In the genomic region with DNA sequence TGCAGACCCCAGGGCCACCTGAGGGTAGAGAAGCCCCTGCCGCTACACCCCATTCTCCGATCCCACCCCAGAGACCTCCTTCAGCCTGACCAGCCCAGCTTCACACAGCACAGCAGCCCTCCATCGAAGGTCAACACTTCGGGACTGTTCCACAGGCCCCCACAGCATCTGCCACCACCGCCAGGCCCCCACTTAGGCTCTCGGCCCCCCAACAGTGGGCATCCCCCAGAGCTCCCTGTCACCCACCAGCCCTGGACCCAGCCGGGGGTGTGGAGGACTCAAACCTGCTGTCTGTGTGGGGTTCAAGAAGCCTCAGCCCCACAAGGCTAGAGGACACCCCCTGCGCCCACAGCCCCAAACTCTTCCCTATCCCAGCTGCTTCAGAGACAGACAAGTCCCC, we compare ENCODE assay signal across 15 cellular contexts. TPM values are rescaled to one million over a fixed set of nuclear protein-coding genes. Genes with fewer than 3 reads are reported as not detected.
A peak's percentile ranks its signal among the peaks of the same experiment; 100 is the strongest.
DNase-seq lines count a peak whose midpoint lies in the region; ATAC-seq and TF ChIP-seq lines count a peak whose summit lies in the region.
"Had no signal": no experiment of that assay in that cellular context is flagged by ENCODE, and none has a peak within 500 bp of the region (broad histone marks: within the 10 kb centered on the region; RNA-seq: fewer than 3 reads in every experiment).

No MANE protein-coding gene starts in this region.

- no peak for TF ChIP-seq CTCF in HEK293 (tag by site-specific recombination; IDR thresholded peaks at IDR 0.05)

- peak overlapping the region; percentile 32 for H3K4me3 ChIP-seq in CD4-positive, CD25-positive, alpha-beta regulatory T cell (ENCODE audit: low read depth, low read length)
- no peak overlapping the region for H3K4me3 ChIP-seq in HEK293 (ENCODE audit: low read depth, low read length)
- H3K4me3 ChIP-seq in naive thymus-derived CD4-positive, alpha-beta T cell (ENCODE audit: low read length), result peak overlapping the region; percentile 54
- H3K4me3 ChIP-seq: cardiac muscle cell, prostate gland had no signal

- peak overlapping the region; percentile 86 for H3K27ac ChIP-seq in CD4-positive, CD25-positive, alpha-beta regulatory T cell (ENCODE audit: insufficient read depth, low read length, poor library complexity, severe bottlenecking)
- H3K27ac ChIP-seq in HEK293 (ENCODE audit: extremely low read depth, low read depth, low read length), result no peak overlapping the region
- peak overlapping the region; percentile 90 for H3K27ac ChIP-seq in naive thymus-derived CD4-positive, alpha-beta T cell (ENCODE audit: low read depth, low read length)
- H3K27ac ChIP-seq: cardiac muscle cell, prostate gland had no signal

- peaks cover 0 to 67% (median 31%) of the 10 kb centered on the region in 4 donors for H3K4me1 Mint-ChIP-seq in CD4-positive, CD25-positive, alpha-beta regulatory T cell
- H3K4me1 Mint-ChIP-seq in activated T-helper 1 cell treated with anti-CD3 and anti-CD28 coated beads, Interleukin-12 subunit alpha, Interleukin-12 subunit beta, Interleukin-2, Interleukin-4 antibody, amounts not matched to agents 30 ng/mL and 10 ng/mL and 1 ng/mL, durations not matched to agents 14 hours and 24 hours and 36 hours (ENCODE audit: low read depth), result peaks cover 47% of the 10 kb centered on the region
- peaks cover 39 to 62% (median 56%) of the 10 kb centered on the region in 7 donors for H3K4me1 Mint-ChIP-seq in naive thymus-derived CD4-positive, alpha-beta T cell

- no peaks in the 10 kb centered on the region for H3K9me3 Mint-ChIP-seq in CD4-positive, CD25-positive, alpha-beta regulatory T cell
- no peaks in the 10 kb centered on the region for H3K9me3 Mint-ChIP-seq in activated T-helper 1 cell treated with anti-CD3 and anti-CD28 coated beads, Interleukin-12 subunit alpha, Interleukin-12 subunit beta, Interleukin-2, Interleukin-4 antibody, amounts not matched to agents 30 ng/mL and 10 ng/mL and 1 ng/mL, durations not matched to agents 14 hours and 24 hours and 36 hours
- H3K9me3 Mint-ChIP-seq in naive thymus-derived CD4-positive, alpha-beta T cell, result no peaks in the 10 kb centered on the region

- no peaks in the 10 kb centered on the region for H3K27me3 Mint-ChIP-seq in CD4-positive, CD25-positive, alpha-beta regulatory T cell
- no peaks in the 10 kb centered on the region for H3K27me3 Mint-ChIP-seq in activated T-helper 1 cell treated with anti-CD3 and anti-CD28 coated beads, Interleukin-12 subunit alpha, Interleukin-12 subunit beta, Interleukin-2, Interleukin-4 antibody, amounts not matched to agents 30 ng/mL and 10 ng/mL and 1 ng/mL, durations not matched to agents 14 hours and 24 hours and 36 hours (ENCODE audit: insufficient read depth)
- H3K27me3 Mint-ChIP-seq in naive thymus-derived CD4-positive, alpha-beta T cell, result no peaks in the 10 kb centered on the region

- POLR2A ChIA-PET in HEK293 (lab: Yijun Ruan, JAX), result interaction anchor here (1.3 kb wide), 1 partner anchor 10 kb away, joined by 3 read pairs; no protein-coding TSS in a partner anchor
- POLR2A ChIA-PET in naive thymus-derived CD4-positive, alpha-beta T cell (lab: Charles Lee), result interaction anchor here (1.3 to 3.6 kb wide), 8 partner anchors 9 to 153 kb away, joined by 4 to 19 read pairs (median 7); a partner anchor contains a TSS

- intact Hi-C loops in activated T-helper 1 cell treated with anti-CD3 and anti-CD28 coated beads, Interleukin-12 subunit alpha, Interleukin-12 subunit beta, Interleukin-2, Interleukin-4 antibody, amounts not matched to agents 30 ng/mL and 10 ng/mL and 1 ng/mL, durations not matched to agents 14 hours and 24 hours and 36 hours (cut with micrococcal nuclease), result loop anchor here (2.0 kb wide), 1 partner anchor 94 kb away; a partner anchor contains a TSS
- intact Hi-C loops in naive thymus-derived CD4-positive, alpha-beta T cell (cut with micrococcal nuclease), result loop anchor here in 1 of 2 donors (1.0 kb wide), 2 partner anchors 40 to 152 kb away; a partner anchor contains a TSS
- intact Hi-C loops in posterior vena cava (cut with DNase I), result no loop called here

- peaks cover 42% of the 10 kb centered on the region for H3K36me3 ChIP-seq in CD4-positive, CD25-positive, alpha-beta regulatory T cell (ENCODE audit: control insufficient read depth, insufficient read depth, low read length)
- H3K36me3 ChIP-seq in HEK293 (ENCODE audit: control insufficient read depth in 2 of 2, insufficient read depth in 1 of 2, low read length in 2 of 2), result peaks cover 4 to 86% of the 10 kb centered on the region in 2 experiments; a peak in 2 of 3 replicates
- H3K36me3 ChIP-seq in naive thymus-derived CD4-positive, alpha-beta T cell (ENCODE audit: control insufficient read depth in 2 of 3, insufficient read depth in 3 of 3, low read length in 3 of 3), result peaks cover 4 to 53% (median 19%) of the 10 kb centered on the region in 3 experiments

- H3K4me3 Mint-ChIP-seq in CD4-positive, CD25-positive, alpha-beta regulatory T cell, result peak overlapping the region; percentile 83 to 98 (median 92)
- peak overlapping the region; percentile 49 for H3K4me3 Mint-ChIP-seq in activated T-helper 1 cell treated with anti-CD3 and anti-CD28 coated beads, Interleukin-12 subunit alpha, Interleukin-12 subunit beta, Interleukin-2, Interleukin-4 antibody, amounts not matched to agents 30 ng/mL and 10 ng/mL and 1 ng/mL, durations not matched to agents 14 hours and 24 hours and 36 hours
- H3K4me3 Mint-ChIP-seq in naive thymus-derived CD4-positive, alpha-beta T cell, result peak overlapping the region in 9 of 10 donors; percentile 4 to 100 (median 94)

- no peak for DNase-seq in CD4-positive, CD25-positive, alpha-beta regulatory T cell
- no peak for DNase-seq in activated T-helper 1 cell treated with anti-CD3 and anti-CD28 coated beads, Interleukin-12 subunit alpha, Interleukin-12 subunit beta, Interleukin-2, Interleukin-4 antibody, amounts not matched to agents 30 ng/mL and 10 ng/mL and 1 ng/mL, durations not matched to agents 14 hours and 24 hours and 36 hours (ENCODE audit: low spot score)
- no peak for DNase-seq in naive thymus-derived CD4-positive, alpha-beta T cell
- DNase-seq in NCI-H2171 (lab: John Stamatoyannopoulos, UW) (no peak), cerebellar cortex (ENCODE audit: low spot score) (no peak), posterior vena cava (ENCODE audit: low spot score) (no peak), AG08396 (ENCODE audit: low spot score) (no peak)
- DNase-seq: C1 segment of cervical spinal cord, islet precursor cell, midbrain, NCI-H187 treated with DMSO at 0.1 percent for 48 hours had no signal

- H3K27me3 ChIP-seq in CD4-positive, CD25-positive, alpha-beta regulatory T cell (ENCODE audit: control insufficient read depth, insufficient read depth, low read length), result no peaks in the 10 kb centered on the region
- H3K27me3 ChIP-seq in naive thymus-derived CD4-positive, alpha-beta T cell (ENCODE audit: control insufficient read depth in 2 of 2, insufficient read depth in 2 of 2, low read length in 2 of 2), result no peaks in the 10 kb centered on the region
- H3K27me3 ChIP-seq: cardiac muscle cell had no signal

- peaks cover 56% of the 10 kb centered on the region for H3K4me1 ChIP-seq in CD4-positive, CD25-positive, alpha-beta regulatory T cell (ENCODE audit: control insufficient read depth, insufficient read depth, low read length, poor library complexity, severe bottlenecking)
- peaks cover 22% of the 10 kb centered on the region for H3K4me1 ChIP-seq in HEK293 (ENCODE audit: control insufficient read depth, insufficient read depth, low read length)
- H3K4me1 ChIP-seq in naive thymus-derived CD4-positive, alpha-beta T cell (ENCODE audit: control insufficient read depth in 2 of 2, insufficient read depth in 2 of 2, low read length in 2 of 2), result peaks cover 50 to 55% of the 10 kb centered on the region in 2 donors

- H3K27ac Mint-ChIP-seq in CD4-positive, CD25-positive, alpha-beta regulatory T cell, result peak overlapping the region; percentile 92 to 96 (median 94)
- peak overlapping the region; percentile 90 for H3K27ac Mint-ChIP-seq in activated T-helper 1 cell treated with anti-CD3 and anti-CD28 coated beads, Interleukin-12 subunit alpha, Interleukin-12 subunit beta, Interleukin-2, Interleukin-4 antibody, amounts not matched to agents 30 ng/mL and 10 ng/mL and 1 ng/mL, durations not matched to agents 14 hours and 24 hours and 36 hours
- H3K27ac Mint-ChIP-seq in naive thymus-derived CD4-positive, alpha-beta T cell, result peak overlapping the region; percentile 88 to 99 (median 93)

- H3K36me3 Mint-ChIP-seq in CD4-positive, CD25-positive, alpha-beta regulatory T cell, result peaks cover 12% of the 10 kb centered on the region
- peaks cover 14% of the 10 kb centered on the region for H3K36me3 Mint-ChIP-seq in activated T-helper 1 cell treated with anti-CD3 and anti-CD28 coated beads, Interleukin-12 subunit alpha, Interleukin-12 subunit beta, Interleukin-2, Interleukin-4 antibody, amounts not matched to agents 30 ng/mL and 10 ng/mL and 1 ng/mL, durations not matched to agents 14 hours and 24 hours and 36 hours (ENCODE audit: low read depth)
- H3K36me3 Mint-ChIP-seq in naive thymus-derived CD4-positive, alpha-beta T cell, result peaks cover 0 to 17% (median 9%) of the 10 kb centered on the region in 5 donors

- CTCF ChIA-PET in HEK293 (lab: Yijun Ruan, JAX), result interaction anchor here (1.1 to 3.3 kb wide), 2 partner anchors 29 to 95 kb away, joined by 3 to 18 read pairs; no protein-coding TSS in a partner anchor
- CTCF ChIA-PET in naive thymus-derived CD4-positive, alpha-beta T cell (lab: Charles Lee), result interaction anchor here (0.8 to 4.0 kb wide), 5 partner anchors 9 to 152 kb away, joined by 3 to 18 read pairs (median 4); a partner anchor contains a TSS

- no peak for ATAC-seq in CD4-positive, CD25-positive, alpha-beta regulatory T cell (ENCODE audit: low read depth in 2 of 2)
- no peak for ATAC-seq in naive thymus-derived CD4-positive, alpha-beta T cell

- H3K9me3 ChIP-seq in CD4-positive, CD25-positive, alpha-beta regulatory T cell (ENCODE audit: control insufficient read depth in 2 of 2, low read length in 2 of 2), result no peaks in the 10 kb centered on the region
- no peaks in the 10 kb centered on the region for H3K9me3 ChIP-seq in HEK293 (ENCODE audit: control insufficient read depth, insufficient read depth, low read depth, low read length)
- H3K9me3 ChIP-seq in naive thymus-derived CD4-positive, alpha-beta T cell (ENCODE audit: control insufficient read depth in 2 of 3, low read length in 3 of 3), result no peaks in the 10 kb centered on the region
- H3K9me3 ChIP-seq: prostate gland had no signal

RNA-seq across cellular contexts. Expression of a gene that starts 6.2 kb away (rescaled TPM):
- total RNA-seq in CD4-positive, CD25-positive, alpha-beta regulatory T cell, result 220 TPM
- polyA plus RNA-seq in CD4-positive, CD25-positive, alpha-beta regulatory T cell, result 10 to 100 TPM; 16.2 to 29.7 (median 17.6) TPM
- 113 and 116 TPM in 2 replicates for total RNA-seq in activated T-helper 1 cell treated with anti-CD3 and anti-CD28 coated beads, Interleukin-12 subunit alpha, Interleukin-12 subunit beta, Interleukin-2, Interleukin-4 antibody, amounts not matched to agents 30 ng/mL and 10 ng/mL and 1 ng/mL, durations not matched to agents 14 hours and 24 hours and 36 hours
- 100 to 1,000 TPM; 161 to 209 (median 181) TPM for total RNA-seq in naive thymus-derived CD4-positive, alpha-beta T cell
- 10 to 100 TPM; 15.2 to 40.2 TPM for polyA plus RNA-seq in naive thymus-derived CD4-positive, alpha-beta T cell
- total RNA-seq in posterior vena cava, result 10 to 100 TPM; 58.5 to 83.8 TPM

RNA-seq across cellular contexts. Expression of a gene that starts 12.7 kb away (rescaled TPM):
- total RNA-seq in CD4-positive, CD25-positive, alpha-beta regulatory T cell, result 1.9 TPM
- polyA plus RNA-seq in CD4-positive, CD25-positive, alpha-beta regulatory T cell, result under 1 TPM; 0.06 to 0.95 (median 0.28) TPM
- total RNA-seq in activated T-helper 1 cell treated with anti-CD3 and anti-CD28 coated beads, Interleukin-12 subunit alpha, Interleukin-12 subunit beta, Interleukin-2, Interleukin-4 antibody, amounts not matched to agents 30 ng/mL and 10 ng/mL and 1 ng/mL, durations not matched to agents 14 hours and 24 hours and 36 hours, result 4.2 and 4.9 TPM in 2 replicates
- 1 to 10 TPM; 1.3 to 4.5 (median 4.0) TPM for total RNA-seq in naive thymus-derived CD4-positive, alpha-beta T cell
- under 1 TPM; 0.24 to 0.44 TPM for polyA plus RNA-seq in naive thymus-derived CD4-positive, alpha-beta T cell
- under 1 TPM; 0.14 to 0.56 TPM for total RNA-seq in posterior vena cava
- total RNA-seq: LHCN-M2 had no signal

RNA-seq across cellular contexts. Expression of a gene that starts 18.0 kb away (rescaled TPM):
- not detected for total RNA-seq in CD4-positive, CD25-positive, alpha-beta regulatory T cell
- not detected for polyA plus RNA-seq in CD4-positive, CD25-positive, alpha-beta regulatory T cell
- 0.29 TPM in 1 of 2 replicates, not detected in the other for total RNA-seq in activated T-helper 1 cell treated with anti-CD3 and anti-CD28 coated beads, Interleukin-12 subunit alpha, Interleukin-12 subunit beta, Interleukin-2, Interleukin-4 antibody, amounts not matched to agents 30 ng/mL and 10 ng/mL and 1 ng/mL, durations not matched to agents 14 hours and 24 hours and 36 hours
- total RNA-seq in naive thymus-derived CD4-positive, alpha-beta T cell, result under 1 TPM in 1 of 5 experiments, not detected in 4; 0.22 TPM
- not detected for polyA plus RNA-seq in naive thymus-derived CD4-positive, alpha-beta T cell
- not detected for total RNA-seq in posterior vena cava
- total RNA-seq: cardiac muscle cell, LHCN-M2, prostate gland had no signal
- polyA plus RNA-seq: cardiac muscle cell had no signal

RNA-seq across cellular contexts. Expression of a gene that starts 38.9 kb away (rescaled TPM):
- total RNA-seq in CD4-positive, CD25-positive, alpha-beta regulatory T cell, result 113 TPM
- polyA plus RNA-seq in CD4-positive, CD25-positive, alpha-beta regulatory T cell, result 10 to 100 TPM; 21.5 to 24.2 (median 21.7) TPM
- total RNA-seq in activated T-helper 1 cell treated with anti-CD3 and anti-CD28 coated beads, Interleukin-12 subunit alpha, Interleukin-12 subunit beta, Interleukin-2, Interleukin-4 antibody, amounts not matched to agents 30 ng/mL and 10 ng/mL and 1 ng/mL, durations not matched to agents 14 hours and 24 hours and 36 hours, result 79.5 and 81.2 TPM in 2 replicates
- 100 to 1,000 TPM; 101 to 133 (median 118) TPM for total RNA-seq in naive thymus-derived CD4-positive, alpha-beta T cell
- 10 to 100 TPM; 15.0 to 25.5 TPM for polyA plus RNA-seq in naive thymus-derived CD4-positive, alpha-beta T cell
- total RNA-seq in posterior vena cava, result 10 to 100 TPM; 39.0 to 53.3 TPM

RNA-seq across cellular contexts. Expression of a gene that starts 39.4 kb away (rescaled TPM):
- 112 TPM for total RNA-seq in CD4-positive, CD25-positive, alpha-beta regulatory T cell
- polyA plus RNA-seq in CD4-positive, CD25-positive, alpha-beta regulatory T cell, result 10 to 100 TPM; 35.8 to 43.6 (median 39.8) TPM
- total RNA-seq in activated T-helper 1 cell treated with anti-CD3 and anti-CD28 coated beads, Interleukin-12 subunit alpha, Interleukin-12 subunit beta, Interleukin-2, Interleukin-4 antibody, amounts not matched to agents 30 ng/mL and 10 ng/mL and 1 ng/mL, durations not matched to agents 14 hours and 24 hours and 36 hours, result 133 and 134 TPM in 2 replicates
- 100 to 1,000 TPM in 2 of 5 experiments, 10 to 100 TPM in 3; 74.3 to 135 (median 91.1) TPM for total RNA-seq in naive thymus-derived CD4-positive, alpha-beta T cell
- 10 to 100 TPM; 37.8 to 46.6 TPM for polyA plus RNA-seq in naive thymus-derived CD4-positive, alpha-beta T cell
- total RNA-seq in posterior vena cava, result 10 to 100 TPM; 32.1 to 32.7 TPM
